ENCODE assay signal across 8 cellular contexts in genomic region chr1:203025721-203026665, GRCh38. TPM values are rescaled to one million over a fixed set of nuclear protein-coding genes. Genes with fewer than 3 reads are reported as not detected.
A peak's percentile ranks its signal among the peaks of the same experiment; 100 is the strongest.
DNase-seq lines count a peak whose midpoint lies in the region; ATAC-seq and TF ChIP-seq lines count a peak whose summit lies in the region.

Gene PPFIA4, plus strand, starts transcription at chr1:203026491. Its CDS starts 12,518 bp downstream, at chr1:203039009.

- peaks cover 62% of the 10 kb centered on the region for H3K36me3 ChIP-seq in WERI-Rb-1
- peaks cover 17 to 30% (median 25%) of the 10 kb centered on the region in 3 donors for H3K36me3 ChIP-seq in skeletal muscle tissue (ENCODE audit: control insufficient read depth in 3 of 3, insufficient read depth in 3 of 3, low read length in 3 of 3)

- TF ChIP-seq POLR2A in GM18505 (IDR thresholded peaks at IDR 0.05; ENCODE audit: borderline replicate concordance, extremely low read depth, insufficient read depth, insufficient read length) = peak; percentile 57

- H3K9me3 ChIP-seq in WERI-Rb-1 (ENCODE audit: severe bottlenecking) (no peaks in the 10 kb centered on the region), skeletal muscle tissue (ENCODE audit: control insufficient read depth in 3 of 3, low read length in 3 of 3) (no peaks in the 10 kb centered on the region)

- H3K4me1 ChIP-seq in skeletal muscle tissue (ENCODE audit: control insufficient read depth in 3 of 3, insufficient read depth in 3 of 3, low read length in 3 of 3) = peaks cover 28 to 46% (median 39%) of the 10 kb centered on the region in 3 donors

- no peaks in the 10 kb centered on the region for H3K27me3 ChIP-seq in WERI-Rb-1 (ENCODE audit: insufficient read depth, low read depth, severe bottlenecking)
- no peaks in the 10 kb centered on the region for H3K27me3 ChIP-seq in skeletal muscle tissue (ENCODE audit: control insufficient read depth in 3 of 3, insufficient read depth in 3 of 3, low read length in 3 of 3)

- peak within 1 kb of the TSS; percentile 78 to 93 (median 85) for H3K9ac ChIP-seq in skeletal muscle tissue (ENCODE audit: low read depth in 1 of 3, low read length in 3 of 3)

- TF ChIP-seq CTCF in WERI-Rb-1 (IDR thresholded peaks at IDR 0.05; ENCODE audit: low read depth, low read length) = peak; percentile 46

- DNase-seq in NCI-H2107 treated with DMSO at 0.1 percent for 48 hours (lab: John Stamatoyannopoulos, UW; ENCODE audit: unreplicated experiment) (peak; percentile 96), WERI-Rb-1 (peak; percentile 97), T47D (ENCODE audit: low read depth in 1 of 2, low spot score in 1 of 2) (peak; percentile 94 to 95), iPS-NIHi11 (ENCODE audit: low spot score) (peak; percentile 98)

- ATAC-seq in GM18505 (IDR thresholded peaks at IDR 0.05; ENCODE audit: unreplicated experiment) (peak; percentile 79), HG03045 (IDR thresholded peaks at IDR 0.05; ENCODE audit: unreplicated experiment) (peak; percentile 81), HG02884 (IDR thresholded peaks at IDR 0.05; ENCODE audit: unreplicated experiment) (no peak)

- in situ Hi-C loops in T47D (cut with HindIII; ENCODE audit: low pct_unique_long_range_greater_than_20kb, low sequenced_read_pairs) = no loop called here

- peak within 1 kb of the TSS; percentile 82 for H3K4me3 ChIP-seq in WERI-Rb-1 (ENCODE audit: low read depth, low read length)
- H3K4me3 ChIP-seq in skeletal muscle tissue (ENCODE audit: low read length in 3 of 3) = peak within 1 kb of the TSS; percentile 79 to 90 (median 85)

- H3K27ac ChIP-seq in WERI-Rb-1 = peak within 1 kb of the TSS; percentile 91
- H3K27ac ChIP-seq in skeletal muscle tissue (ENCODE audit: low read depth, low read length) = peak within 1 kb of the TSS; percentile 94

RNA-seq across cellular contexts. Expression of gene PPFIA4, which starts in this region (rescaled TPM):
- 15.7 TPM for total RNA-seq in skeletal muscle tissue
